ENCODE assay signal across 28 cellular contexts in the genomic region with DNA sequence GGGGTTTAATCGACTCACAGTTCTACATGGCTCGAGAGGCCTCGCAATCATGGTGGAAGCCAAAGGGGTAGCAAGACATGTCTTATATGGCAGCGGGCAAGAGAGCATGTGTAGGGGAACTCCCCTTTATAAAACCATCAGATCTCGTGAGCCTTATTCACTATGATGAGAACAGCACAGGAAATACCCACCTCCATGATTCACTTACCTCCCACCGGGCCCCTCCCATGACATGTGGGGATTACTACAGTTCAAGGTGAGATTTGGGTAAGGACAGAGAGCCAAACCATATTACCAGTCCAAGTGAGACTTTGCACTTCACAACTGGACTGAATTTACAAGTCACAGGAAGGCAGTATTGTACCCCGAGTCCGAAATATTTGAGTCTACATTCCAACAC.
"Had no signal": no experiment of that assay in that cellular context is flagged by ENCODE, and none has a peak within 500 bp of the region (broad histone marks: within the 10 kb centered on the region; RNA-seq: fewer than 3 reads in every experiment).

No MANE protein-coding gene starts in this region.

- H3K9me3 Mint-ChIP-seq: activated CD4-positive, alpha-beta memory T cell treated with anti-CD3 and anti-CD28 coated beads for 36 hours; activated CD4-positive, alpha-beta T cell treated with anti-CD3 and anti-CD28 coated beads, Interleukin-2, amount 10 ng/mL, durations not matched to agents 7 days and 5 days; activated T-cell treated with anti-CD3 and anti-CD28 coated beads, Interleukin-2, amount 50 U/mL, for 72 hours; activated T-helper 17 cell treated with anti-CD3 and anti-CD28 coated beads, Interleukin-2, amount 50 U/mL, for 72 hours; brain; T-helper 1 cell treated with Interleukin-12 subunit alpha and Interleukin-12 subunit beta and Interleukin-4 antibody, amounts not matched to agents 30 μg/mL and 1 μg/mL, for 36 hours; T-helper 2 cell treated with Interferon-gamma antibody and Interleukin-4, amounts not matched to agents 5 μg/mL and 100 μg/mL, for 36 hours had no signal

- H3K4me1 Mint-ChIP-seq: activated T-helper 17 cell treated with anti-CD3 and anti-CD28 coated beads, Interleukin-2, amount 50 U/mL, for 72 hours had no signal

- ATAC-seq: activated T-cell treated with anti-CD3 and anti-CD28 coated beads, Interleukin-2, amount 50 U/mL, for 72 hours; activated T-helper 17 cell treated with anti-CD3 and anti-CD28 coated beads, Interleukin-2, amount 50 U/mL, for 72 hours; K562; PC-3 had no signal

- H3K4me3 ChIP-seq: K562, Peyer's patch, SJSA1 had no signal

- H3K36me3 Mint-ChIP-seq: activated CD4-positive, alpha-beta memory T cell treated with anti-CD3 and anti-CD28 coated beads for 36 hours; activated naive CD8-positive, alpha-beta T cell treated with anti-CD3 and anti-CD28 coated beads, Interleukin-2, amount 10 ng/mL, durations not matched to agents 7 days and 5 days; brain had no signal

- H3K4me3 Mint-ChIP-seq: activated CD4-positive, alpha-beta memory T cell treated with anti-CD3 and anti-CD28 coated beads for 36 hours; activated CD4-positive, alpha-beta T cell treated with anti-CD3 and anti-CD28 coated beads, Interleukin-2, amount 10 ng/mL, durations not matched to agents 7 days and 5 days; activated naive CD8-positive, alpha-beta T cell treated with anti-CD3 and anti-CD28 coated beads, Interleukin-2, amount 10 ng/mL, durations not matched to agents 7 days and 5 days; activated T-cell treated with anti-CD3 and anti-CD28 coated beads, Interleukin-2, amount 50 U/mL, for 72 hours; activated T-helper 17 cell treated with anti-CD3 and anti-CD28 coated beads, Interleukin-2, amount 50 U/mL, for 72 hours; brain; T-helper 1 cell treated with Interleukin-12 subunit alpha and Interleukin-12 subunit beta and Interleukin-4 antibody, amounts not matched to agents 30 μg/mL and 1 μg/mL, for 36 hours; T-helper 2 cell treated with Interferon-gamma antibody and Interleukin-4, amounts not matched to agents 5 μg/mL and 100 μg/mL, for 36 hours had no signal

- H3K27ac Mint-ChIP-seq: activated CD4-positive, alpha-beta memory T cell treated with anti-CD3 and anti-CD28 coated beads for 36 hours; activated CD4-positive, alpha-beta T cell treated with anti-CD3 and anti-CD28 coated beads, Interleukin-2, amount 10 ng/mL, durations not matched to agents 7 days and 5 days; activated naive CD8-positive, alpha-beta T cell treated with anti-CD3 and anti-CD28 coated beads, Interleukin-2, amount 10 ng/mL, durations not matched to agents 7 days and 5 days; activated T-cell treated with anti-CD3 and anti-CD28 coated beads, Interleukin-2, amount 50 U/mL, for 72 hours; activated T-helper 17 cell treated with anti-CD3 and anti-CD28 coated beads, Interleukin-2, amount 50 U/mL, for 72 hours; brain; T-helper 1 cell treated with Interleukin-12 subunit alpha and Interleukin-12 subunit beta and Interleukin-4 antibody, amounts not matched to agents 30 μg/mL and 1 μg/mL, for 36 hours; T-helper 2 cell treated with Interferon-gamma antibody and Interleukin-4, amounts not matched to agents 5 μg/mL and 100 μg/mL, for 36 hours had no signal

- DNase-seq: activated CD4-positive, alpha-beta memory T cell treated with anti-CD3 and anti-CD28 coated beads for 36 hours; activated CD4-positive, alpha-beta T cell treated with anti-CD3 and anti-CD28 coated beads, Interleukin-2, amount 10 ng/mL, durations not matched to agents 7 days and 5 days; activated effector memory CD4-positive, alpha-beta T cell treated with anti-CD3 and anti-CD28 coated beads, Interleukin-2, amount 50 U/mL, for 16 hours; activated naive CD4-positive, alpha-beta T cell; activated naive CD4-positive, alpha-beta T cell treated with anti-CD3 and anti-CD28 coated beads, Interleukin-2, amount 50 U/mL, for 16 hours; activated naive CD8-positive, alpha-beta T cell treated with anti-CD3 and anti-CD28 coated beads, Interleukin-2, amount 10 ng/mL, durations not matched to agents 7 days and 5 days; activated T-cell treated with anti-CD3 and anti-CD28 coated beads, Interleukin-2, amount 50 U/mL, for 1 hour; activated T-cell treated with anti-CD3 and anti-CD28 coated beads, Interleukin-2, amount 50 U/mL, for 72 hours; anterior cingulate cortex; central memory CD4-positive, alpha-beta T cell; NCI-H1092 treated with DMSO at 0.1 percent for 48 hours; NCI-H1417; NCI-H187 treated with DMSO at 0.1 percent for 48 hours; NCI-H2081; NCI-H226; NCI-H446 treated with DMSO at 0.1 percent for 48 hours; NCI-H524 treated with DMSO at 0.1 percent for 48 hours; PC-3; Peyer's patch; RPMI8226; SHP77 treated with DMSO at 0.1 percent for 48 hours; SK-N-SH had no signal

- H3K27ac ChIP-seq: Peyer's patch, SJSA1 had no signal
